Comparison of ENCODE assay signal across 9 cellular contexts in the genomic region with DNA sequence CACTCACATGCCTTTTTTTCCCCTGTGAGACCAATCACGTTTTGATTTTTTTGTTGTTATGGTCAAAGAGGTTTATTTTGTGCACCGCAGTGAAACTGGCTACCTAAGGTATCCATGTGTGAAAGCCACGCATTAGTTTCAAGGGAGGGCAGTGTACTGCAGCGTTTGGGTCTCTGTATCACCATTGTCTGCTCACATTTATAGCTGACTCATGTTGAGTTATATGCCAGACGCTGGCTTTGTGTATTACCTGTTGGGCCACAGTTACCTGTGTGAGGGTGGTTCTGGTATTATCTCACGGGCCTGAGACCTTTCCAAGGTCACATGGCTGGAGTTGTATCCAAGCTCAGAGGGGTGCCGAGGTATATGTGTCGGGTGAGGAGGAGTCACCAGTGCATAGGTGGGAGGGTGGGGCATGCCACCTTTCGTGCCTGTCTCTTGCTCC.
DNase-seq lines count a peak whose midpoint lies in the region; ATAC-seq and TF ChIP-seq lines count a peak whose summit lies in the region.
"Had no signal": no experiment of that assay in that cellular context is flagged by ENCODE, and none has a peak within 500 bp of the region (broad histone marks: within the 10 kb centered on the region; RNA-seq: fewer than 3 reads in every experiment).

No MANE protein-coding gene starts in this region.

- H3K4me1 ChIP-seq in stomach smooth muscle (ENCODE audit: control insufficient read depth, insufficient read depth, low read length) = peaks cover 35% of the 10 kb centered on the region
- peaks cover 13% of the 10 kb centered on the region for H3K4me1 ChIP-seq in osteoblast (ENCODE audit: insufficient read depth, low read length)

- H3K36me3 ChIP-seq in stomach smooth muscle (ENCODE audit: control insufficient read depth in 2 of 2, insufficient read depth in 2 of 2, low read length in 2 of 2) = no peaks in the 10 kb centered on the region
- H3K36me3 ChIP-seq in osteoblast (ENCODE audit: insufficient read depth, low read length) = no peaks in the 10 kb centered on the region

- H3K4me2 ChIP-seq in osteoblast (ENCODE audit: insufficient read depth, low read length) = no peak overlapping the region

- H3K4me3 ChIP-seq in epithelial cell of proximal tubule (ENCODE audit: low read depth, low read length) (no peak overlapping the region), stomach smooth muscle (ENCODE audit: low read length in 2 of 2) (no peak overlapping the region), osteoblast (ENCODE audit: insufficient read depth, low read length) (no peak overlapping the region)

- DNase-seq in activated CD4-positive, alpha-beta T cell treated with anti-CD3 and anti-CD28 coated beads, Interleukin-2, amount 10 ng/mL, durations not matched to agents 7 days and 5 days = no peak
- no peak for DNase-seq in activated CD4-positive, alpha-beta T cell treated with anti-CD3 and anti-CD28 coated beads for 48 hours
- no peak for DNase-seq in epithelial cell of proximal tubule (ENCODE audit: low read depth)
- no peak for DNase-seq in osteoblast (ENCODE audit: insufficient read length, low spot score, missing footprints)
- DNase-seq in SHP77 (lab: John Stamatoyannopoulos, UW) = no peak
- DNase-seq: activated CD8-positive, alpha-beta memory T cell treated with anti-CD3 and anti-CD28 coated beads for 24 hours had no signal

- H3K9me3 Mint-ChIP-seq in activated CD4-positive, alpha-beta T cell treated with anti-CD3 and anti-CD28 coated beads, Interleukin-2, amount 10 ng/mL, durations not matched to agents 7 days and 5 days = no peaks in the 10 kb centered on the region

- H2AFZ ChIP-seq in osteoblast (ENCODE audit: low read length) = no peak overlapping the region

- no peaks in the 10 kb centered on the region for H4K20me1 ChIP-seq in osteoblast (ENCODE audit: insufficient read depth, low read length)

- H3K27me3 ChIP-seq in stomach smooth muscle (ENCODE audit: control insufficient read depth in 1 of 2, insufficient read depth in 2 of 2, low read length in 2 of 2) (no peaks in the 10 kb centered on the region), osteoblast (ENCODE audit: insufficient read depth, low read length) (no peaks in the 10 kb centered on the region)

- no peak overlapping the region for H3K9ac ChIP-seq in stomach smooth muscle (ENCODE audit: low read length in 2 of 2)

- H3K4me3 Mint-ChIP-seq in activated CD4-positive, alpha-beta T cell treated with anti-CD3 and anti-CD28 coated beads, Interleukin-2, amount 10 ng/mL, durations not matched to agents 7 days and 5 days = no peak overlapping the region

- peak overlapping the region; percentile 2 for H3K27ac ChIP-seq in stomach smooth muscle (ENCODE audit: low read length)
- no peak overlapping the region for H3K27ac ChIP-seq in osteoblast (ENCODE audit: low read depth, low read length)

- H3K79me2 ChIP-seq in osteoblast (ENCODE audit: insufficient read depth, low read length) = no peaks in the 10 kb centered on the region

- TF ChIP-seq CTCF in epithelial cell of proximal tubule (conservative IDR thresholded peaks at IDR 0.05; ENCODE audit: low read depth, low read length) = peak; percentile 12
- no peak for TF ChIP-seq CTCF in osteoblast (IDR thresholded peaks at IDR 0.05; ENCODE audit: extremely low read depth, low read depth, low read length)

- CTCF ChIA-PET in activated CD4-positive, alpha-beta T cell treated with anti-CD3 and anti-CD28 coated beads, Interleukin-2, amount 10 ng/mL, durations not matched to agents 7 days and 5 days (lab: Charles Lee) = interaction anchor here (0.6 to 2.5 kb wide), 7 partner anchors 11 to 469 kb away, joined by 3 to 7 read pairs (median 3); partner anchors contain the start of gene ARHGAP26

- peak overlapping the region; percentile 78 for H3K27ac Mint-ChIP-seq in activated CD4-positive, alpha-beta T cell treated with anti-CD3 and anti-CD28 coated beads, Interleukin-2, amount 10 ng/mL, durations not matched to agents 7 days and 5 days

- no peaks in the 10 kb centered on the region for H3K27me3 Mint-ChIP-seq in activated CD4-positive, alpha-beta T cell treated with anti-CD3 and anti-CD28 coated beads, Interleukin-2, amount 10 ng/mL, durations not matched to agents 7 days and 5 days

- H3K36me3 Mint-ChIP-seq in activated CD4-positive, alpha-beta T cell treated with anti-CD3 and anti-CD28 coated beads, Interleukin-2, amount 10 ng/mL, durations not matched to agents 7 days and 5 days (ENCODE audit: low read depth) = no peaks in the 10 kb centered on the region

- peaks cover 32% of the 10 kb centered on the region for H3K4me1 Mint-ChIP-seq in activated CD4-positive, alpha-beta T cell treated with anti-CD3 and anti-CD28 coated beads, Interleukin-2, amount 10 ng/mL, durations not matched to agents 7 days and 5 days

- POLR2A ChIA-PET in activated CD4-positive, alpha-beta T cell treated with anti-CD3 and anti-CD28 coated beads, Interleukin-2, amount 10 ng/mL, durations not matched to agents 7 days and 5 days (lab: Charles Lee) = no interaction called here

- no peaks in the 10 kb centered on the region for H3K9me3 ChIP-seq in stomach smooth muscle (ENCODE audit: control insufficient read depth in 2 of 2, low read length in 2 of 2)
- H3K9me3 ChIP-seq in osteoblast (ENCODE audit: low read depth, low read length) = no peaks in the 10 kb centered on the region

- ATAC-seq in HG03457 (IDR thresholded peaks at IDR 0.05; ENCODE audit: unreplicated experiment) = peak; percentile 50
- no peak for ATAC-seq in HG03025 (IDR thresholded peaks at IDR 0.05; ENCODE audit: low FRiP score, unreplicated experiment)
